In genomic region chr15:38864827-38865604, GRCh38 we compare ENCODE assay signal across 13 cellular contexts.
A peak's percentile ranks its signal among the peaks of the same experiment; 100 is the strongest.
DNase-seq lines count a peak whose midpoint lies in the region; ATAC-seq and TF ChIP-seq lines count a peak whose summit lies in the region.
"Had no signal": no experiment of that assay in that cellular context is flagged by ENCODE, and none has a peak within 500 bp of the region (broad histone marks: within the 10 kb centered on the region; RNA-seq: fewer than 3 reads in every experiment).

No MANE protein-coding gene starts in this region.

- H3K9me3 ChIP-seq in left ventricle myocardium inferior (replicated peaks) (no peaks in the 10 kb centered on the region), psoas muscle (no peaks in the 10 kb centered on the region)
- H3K9me3 ChIP-seq: vagina had no signal

- in situ Hi-C loops in brain microvascular endothelial cell (cut with HindIII; ENCODE audit: low pct_ligation_motif_present, low sequenced_read_pairs): no loop called here

- H3K4me3 ChIP-seq in brain microvascular endothelial cell (ENCODE audit: low read depth, low read length) (no peak overlapping the region), left ventricle myocardium inferior (no peak overlapping the region), psoas muscle (no peak overlapping the region)
- H3K4me3 ChIP-seq: skin epidermis, vagina had no signal

- peak in 3 of 4 donors; percentile 65 to 71 (median 68) for ATAC-seq in psoas muscle
- ATAC-seq in GM18858 (IDR thresholded peaks at IDR 0.05; ENCODE audit: unreplicated experiment): no peak
- no peak for ATAC-seq in HG03196 (IDR thresholded peaks at IDR 0.05; ENCODE audit: unreplicated experiment)
- no peak for ATAC-seq in esophagus mucosa

- intact Hi-C loops in left ventricle myocardium inferior (cut with micrococcal nuclease) (no loop called here), psoas muscle (cut with DNase I) (no loop called here)

- DNase-seq in Ammon's horn (ENCODE audit: low spot score) (peak; percentile 40), brain microvascular endothelial cell (peak; percentile 80), left ventricle myocardium inferior (peak; percentile 21), psoas muscle (peak; percentile 63 to 64), cerebellum (ENCODE audit: low spot score) (no peak)
- DNase-seq: activated CD4-positive, CD25-positive, alpha-beta regulatory T cell treated with anti-CD3 and anti-CD28 coated beads, Interleukin-2, amount 50 U/mL, for 72 hours; KG1; NCI-H2107 had no signal

- H3K27ac ChIP-seq in brain microvascular endothelial cell: peak overlapping the region; percentile 28
- peak overlapping the region; percentile 62 for H3K27ac ChIP-seq in left ventricle myocardium inferior (replicated peaks)
- H3K27ac ChIP-seq in psoas muscle: no peak overlapping the region
- H3K27ac ChIP-seq: vagina had no signal

- no peaks in the 10 kb centered on the region for H3K36me3 ChIP-seq in brain microvascular endothelial cell (replicated peaks)
- H3K36me3 ChIP-seq in left ventricle myocardium inferior: no peaks in the 10 kb centered on the region
- H3K36me3 ChIP-seq in psoas muscle (ENCODE audit: insufficient read depth in 1 of 2, low read depth in 1 of 2): no peaks in the 10 kb centered on the region
- H3K36me3 ChIP-seq: vagina had no signal

- H3K27me3 ChIP-seq in brain microvascular endothelial cell (replicated peaks): no peaks in the 10 kb centered on the region
- H3K27me3 ChIP-seq in left ventricle myocardium inferior (ENCODE audit: low read depth): no peaks in the 10 kb centered on the region
- peaks cover 0 to 4% (median 0%) of the 10 kb centered on the region in 3 donors for H3K27me3 ChIP-seq in psoas muscle (ENCODE audit: insufficient read depth in 3 of 3, low read length in 2 of 3)
- H3K27me3 ChIP-seq: vagina had no signal

- 35 to 45% (median 38%) methylated on average over 9 of the region's 9 CpGs for WGBS in psoas muscle, 3 donors

- TF ChIP-seq CTCF in brain microvascular endothelial cell (IDR thresholded peaks at IDR 0.05; ENCODE audit: low read depth, low read length, missing control alignments) (peak; percentile 16), left ventricle myocardium inferior (IDR thresholded peaks at IDR 0.05; ENCODE audit: borderline replicate concordance) (no peak), psoas muscle (IDR thresholded peaks at IDR 0.05) (no peak)

- H3K4me1 ChIP-seq in left ventricle myocardium inferior (peaks cover 17% of the 10 kb centered on the region), psoas muscle (no peaks in the 10 kb centered on the region)
- H3K4me1 ChIP-seq: vagina had no signal

Comparison
In these comparisons a context has a peak if more than half of its experiments do, and no peak if none do; other contexts are left out.
1. ATAC-seq: peak in psoas muscle (3 of 4); none in GM18858 (single experiment), HG03196 (single experiment) and esophagus mucosa (single experiment).